In genomic region chr20:33791959-33792597, GRCh38 we compare ENCODE assay signal across 8 cellular contexts. TPM values are rescaled to one million over a fixed set of nuclear protein-coding genes. Genes with fewer than 3 reads are reported as not detected.
A peak's percentile ranks its signal among the peaks of the same experiment; 100 is the strongest.
DNase-seq lines count a peak whose midpoint lies in the region; ATAC-seq and TF ChIP-seq lines count a peak whose summit lies in the region.

No MANE protein-coding gene starts in this region.

- H3K4me1 ChIP-seq in OCI-LY3 (ENCODE audit: low read length): peaks cover 4% of the 10 kb centered on the region

- no peak overlapping the region for H3K9ac ChIP-seq in OCI-LY3 (ENCODE audit: low read length)

- ATAC-seq in sciatic nerve (no peak), GM21526 (IDR thresholded peaks at IDR 0.05; ENCODE audit: low FRiP score, unreplicated experiment) (no peak)

- no peaks in the 10 kb centered on the region for H3K27me3 ChIP-seq in OCI-LY3 (ENCODE audit: low read depth, low read length)

- H3K27ac ChIP-seq in OCI-LY3 (ENCODE audit: low read length): no peak overlapping the region

- no peak overlapping the region for H3K4me2 ChIP-seq in OCI-LY3 (ENCODE audit: low read length)

- no peaks in the 10 kb centered on the region for H3K36me3 ChIP-seq in OCI-LY3 (replicated peaks; ENCODE audit: low read depth, low read length)

- H2AFZ ChIP-seq in OCI-LY3 (ENCODE audit: low read depth, low read length): no peak overlapping the region

- H3K4me3 ChIP-seq in OCI-LY3 (ENCODE audit: low read length): no peak overlapping the region

- H3K79me2 ChIP-seq in OCI-LY3 (ENCODE audit: low read length): no peaks in the 10 kb centered on the region

- no peaks in the 10 kb centered on the region for H3K9me3 ChIP-seq in OCI-LY3 (ENCODE audit: insufficient read depth, low read length)

- intact Hi-C loops in head of caudate nucleus (cut with DNase I) (no loop called here), sciatic nerve (cut with DNase I) (no loop called here)

- DNase-seq in activated T-helper 9 cell treated with anti-CD3 and anti-CD28 coated beads, Interleukin-2, amount 50 U/mL, for 16 hours (ENCODE audit: low read depth): peak; percentile 21
- DNase-seq in head of caudate nucleus (peak in 31 of 42 donors; percentile 4 to 66 (median 35)), sciatic nerve (ENCODE audit: low spot score) (peak; percentile 70), medulla oblongata (ENCODE audit: extremely low spot score) (no peak), mesenteric fat pad (ENCODE audit: low spot score) (no peak)

- TF ChIP-seq CTCF in GM12873 (IDR thresholded peaks at IDR 0.05; ENCODE audit: insufficient read depth, low read depth, low read length, missing control alignments) (peak; percentile 80), OCI-LY3 (IDR thresholded peaks at IDR 0.05; ENCODE audit: low read depth, low read length) (peak; percentile 76)

- no peaks in the 10 kb centered on the region for H4K20me1 ChIP-seq in OCI-LY3 (ENCODE audit: insufficient read depth, low read length)

RNA-seq across cellular contexts. Expression of gene CHMP4B, which starts 19.1 kb away (rescaled TPM):
- 72.8 TPM for total RNA-seq in sciatic nerve
- 85.2 TPM for total RNA-seq in mesenteric fat pad

Comparison
In these comparisons a context has a peak if more than half of its experiments do, and no peak if none do; other contexts are left out.
1. DNase-seq: peak in activated T-helper 9 cell treated with anti-CD3 and anti-CD28 coated beads, Interleukin-2, amount 50 U/mL, for 16 hours (single experiment), head of caudate nucleus (31 of 42) and sciatic nerve (single experiment); none in medulla oblongata (single experiment) and mesenteric fat pad (single experiment).